1 cellular context compared by ENCODE assay signal in genomic region chr16:57801098-57801855, GRCh38.
A peak's percentile ranks its signal among the peaks of the same experiment; 100 is the strongest.
TF ChIP-seq lines count a peak whose summit lies in the region.

No MANE protein-coding gene starts in this region.

TF ChIP-seq in HepG2, 621 proteins besides CTCF, POLR2A, EP300 and RAD21 (continued from another document and continues in another):
- TF ChIP-seq ZNF780A (CRISPR knock-in tag; IDR thresholded peaks at IDR 0.05) (no peak), TIGD3 (CRISPR knock-in tag; IDR thresholded peaks at IDR 0.05; ENCODE audit: borderline replicate concordance) (no peak), ETV6 (CRISPR knock-in tag; conservative IDR thresholded peaks at IDR 0.05) (no peak), ARID5B (CRISPR knock-in tag; IDR thresholded peaks at IDR 0.05) (peak; percentile 8; the same call in 1 of the 2 replicates), MXD4 (CRISPR knock-in tag; IDR thresholded peaks at IDR 0.05) (no peak), ZNF646 (CRISPR knock-in tag; IDR thresholded peaks at IDR 0.05) (no peak), HOMEZ (CRISPR knock-in tag; IDR thresholded peaks at IDR 0.05; ENCODE audit: low read depth) (no peak), CSRNP1 (CRISPR knock-in tag; IDR thresholded peaks at IDR 0.05) (0 out of 2 replicates have a peak, but pooled peaks have one; percentile 48), TFDP2 (CRISPR knock-in tag; IDR thresholded peaks at IDR 0.05) (no peak), GFI1 (CRISPR knock-in tag; IDR thresholded peaks at IDR 0.05; ENCODE audit: borderline replicate concordance) (0 out of 2 replicates have a peak, but pooled peaks have one; percentile 28), ZNF512 (CRISPR knock-in tag; IDR thresholded peaks at IDR 0.05) (no peak), NFE2L2 (IDR thresholded peaks at IDR 0.05; ENCODE audit: low read length) (no peak), RERE (CRISPR knock-in tag; IDR thresholded peaks at IDR 0.05; ENCODE audit: low read depth) (no peak), ZFAT (CRISPR knock-in tag; conservative IDR thresholded peaks at IDR 0.05) (no peak), CCDC6 (CRISPR knock-in tag; IDR thresholded peaks at IDR 0.05) (no peak), ZKSCAN8 (CRISPR knock-in tag; IDR thresholded peaks at IDR 0.05; ENCODE audit: borderline replicate concordance) (no peak), NCOR1 (IDR thresholded peaks at IDR 0.05; ENCODE audit: borderline replicate concordance, low read length) (no peak), MEIS2 (CRISPR knock-in tag; IDR thresholded peaks at IDR 0.05) (no peak), IKZF4 (CRISPR knock-in tag; IDR thresholded peaks at IDR 0.05; ENCODE audit: borderline replicate concordance, low read depth, not compliant biosample characterization) (peak; percentile 11), SALL2 (CRISPR knock-in tag; IDR thresholded peaks at IDR 0.05) (no peak), RBM39 (IDR thresholded peaks at IDR 0.05; ENCODE audit: low read depth, low read length, poor library complexity, severe bottlenecking) (peak; percentile 36), ZSCAN12 (CRISPR knock-in tag; IDR thresholded peaks at IDR 0.05) (no peak), LRRFIP1 (CRISPR knock-in tag; conservative IDR thresholded peaks at IDR 0.05) (no peak), XBP1 (CRISPR knock-in tag; IDR thresholded peaks at IDR 0.05) (no peak), ZBTB7B (CRISPR knock-in tag; IDR thresholded peaks at IDR 0.05) (no peak; the same call in 1 of the 2 replicates), ZNF24 (IDR thresholded peaks at IDR 0.05) (no peak)
